Comparison of ENCODE assay signal across 10 cellular contexts in the genomic region with DNA sequence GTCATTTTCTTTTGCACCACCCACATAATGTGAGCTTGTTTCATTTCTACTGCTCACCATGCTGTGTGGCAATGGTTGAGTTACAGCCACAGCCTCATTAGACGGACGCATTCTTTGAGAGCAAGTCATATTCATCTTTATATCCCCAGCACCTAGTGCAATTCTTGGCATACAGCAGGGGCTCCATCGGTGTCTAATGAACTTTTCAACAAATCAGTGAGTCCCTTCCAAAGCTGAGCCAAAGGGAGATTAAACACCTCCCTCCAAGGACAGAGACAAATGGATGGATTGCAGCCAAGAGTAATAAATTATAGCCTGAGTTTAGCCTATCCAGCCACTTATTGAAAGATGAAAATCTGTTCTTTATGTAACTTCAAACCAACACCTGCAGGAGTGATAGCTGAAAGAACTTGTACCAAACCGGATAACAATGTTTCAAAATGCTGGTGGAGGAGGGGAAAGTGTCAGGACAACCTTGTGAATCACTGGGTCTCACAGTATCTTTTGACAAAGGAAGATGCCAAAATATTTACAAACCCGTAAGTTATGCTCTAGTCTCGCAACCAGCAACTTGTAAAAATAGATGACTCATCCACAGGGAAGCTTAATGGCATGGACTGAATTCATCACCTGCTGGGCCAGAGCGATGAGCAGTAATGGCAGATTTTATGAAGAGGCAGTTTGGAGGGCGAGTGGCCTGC.
DNase-seq lines count a peak whose midpoint lies in the region; TF ChIP-seq lines count a peak whose summit lies in the region.
"Had no signal": no experiment of that assay in that cellular context is flagged by ENCODE, and none has a peak within 500 bp of the region (broad histone marks: within the 10 kb centered on the region; RNA-seq: fewer than 3 reads in every experiment).

No MANE protein-coding gene starts in this region.

- H3K27me3 ChIP-seq in skeletal muscle satellite cell (ENCODE audit: control insufficient read depth, insufficient read depth, low read length) = peaks cover 22% of the 10 kb centered on the region
- H3K27me3 ChIP-seq: ovary had no signal

- in situ Hi-C loops in GM13977 (cut with MboI; ENCODE audit: low pct_unique_long_range_greater_than_20kb, low sequenced_read_pairs, unreplicated experiment) = no loop called here

- peak overlapping the region; percentile 51 for H3K9ac ChIP-seq in skeletal muscle satellite cell (ENCODE audit: low read depth, low read length)

- H3K9me3 ChIP-seq in skeletal muscle satellite cell (replicated peaks; ENCODE audit: low read length) = no peaks in the 10 kb centered on the region
- H3K9me3 ChIP-seq: ovary had no signal

- H3K4me3 ChIP-seq in epithelial cell of esophagus (ENCODE audit: low read length) (no peak overlapping the region), skeletal muscle satellite cell (ENCODE audit: low read length) (peak overlapping the region; percentile 31)
- H3K4me3 ChIP-seq: ovary had no signal

- no peaks in the 10 kb centered on the region for H3K36me3 ChIP-seq in skeletal muscle satellite cell (ENCODE audit: insufficient read depth, low read length)
- H3K36me3 ChIP-seq: ovary had no signal

- TF ChIP-seq CTCF in epithelial cell of esophagus (IDR thresholded peaks at IDR 0.05; ENCODE audit: insufficient read depth, low read depth, low read length, missing control alignments) (no peak), GM13977 (IDR thresholded peaks at IDR 0.05; ENCODE audit: extremely low read depth, insufficient read depth, missing control alignments) (no peak)

- H3K4me1 ChIP-seq in skeletal muscle satellite cell (ENCODE audit: control insufficient read depth, insufficient read depth, low read length) = peaks cover 21% of the 10 kb centered on the region

- peak overlapping the region; percentile 72 for H3K4me2 ChIP-seq in skeletal muscle satellite cell (ENCODE audit: low read length)

- DNase-seq in HS-27A (ENCODE audit: low read depth) (peak; percentile 40), NCI-H748 treated with DMSO at 0.1 percent for 48 hours (lab: John Stamatoyannopoulos, UW) (peak; percentile 98), epithelial cell of esophagus (ENCODE audit: low read depth) (peak; percentile 97), GM13977 (ENCODE audit: low spot score) (no peak), occipital lobe (lab: John Stamatoyannopoulos, UW) (no peak), anterior cingulate cortex (lab: John Stamatoyannopoulos, UW) (no peak), NCI-H1436 treated with DMSO at 0.1 percent for 48 hours (lab: John Stamatoyannopoulos, UW) (no peak)
- DNase-seq: cerebellar nuclear complex, ovary had no signal

Comparison
In these comparisons a context has a peak if more than half of its experiments do, and no peak if none do; other contexts are left out.
1. DNase-seq: peak in HS-27A (single experiment), NCI-H748 treated with DMSO at 0.1 percent for 48 hours (single experiment) and epithelial cell of esophagus (single experiment); none in GM13977 (single experiment), occipital lobe (single experiment), anterior cingulate cortex (0 of 58) and NCI-H1436 treated with DMSO at 0.1 percent for 48 hours (single experiment).